Comparison of ENCODE assay signal across 8 cellular contexts in genomic region chr5:139660916-139661814, GRCh38. TPM values are rescaled to one million over a fixed set of nuclear protein-coding genes. Genes with fewer than 3 reads are reported as not detected.
DNase-seq lines count a peak whose midpoint lies in the region; ATAC-seq and TF ChIP-seq lines count a peak whose summit lies in the region.

No MANE protein-coding gene starts in this region.

- H3K4me3 Mint-ChIP-seq in activated naive CD8-positive, alpha-beta T cell treated with anti-CD3 and anti-CD28 coated beads, Interleukin-2, amount 50 U/mL, for 24 hours: no peak overlapping the region
- no peak overlapping the region for H3K4me3 Mint-ChIP-seq in activated naive CD8-positive, alpha-beta T cell treated with anti-CD3 and anti-CD28 coated beads for 36 hours
- H3K4me3 Mint-ChIP-seq in stimulated activated memory B cell treated with anti-CD40 and anti-IgM and Interleukin-4, amounts not matched to agents 10 μg/mL and 1 μg/mL and 100 μg/mL, for 72 hours: peak overlapping the region; percentile 51

- no peak for DNase-seq in activated naive CD8-positive, alpha-beta T cell treated with anti-CD3 and anti-CD28 coated beads, Interleukin-2, amount 50 U/mL, for 24 hours
- DNase-seq in activated naive CD8-positive, alpha-beta T cell treated with anti-CD3 and anti-CD28 coated beads for 36 hours: no peak
- DNase-seq in MG63 (peak; percentile 100), body of pancreas (peak; percentile 85 to 95 (median 91)), iPS-NIHi11 (ENCODE audit: low spot score) (no peak)
- DNase-seq in activated CD4-positive, CD25-positive, alpha-beta regulatory T cell (lab: John Stamatoyannopoulos, UW): no peak

- no peak for TF ChIP-seq CTCF in body of pancreas (IDR thresholded peaks at IDR 0.05)

- peak overlapping the region; percentile 94 to 98 (median 98) for H3K27ac ChIP-seq in body of pancreas
- peak overlapping the region; percentile 99 for H3K27ac ChIP-seq in layer of hippocampus (ENCODE audit: low read depth, low read length)

- ATAC-seq in activated naive CD8-positive, alpha-beta T cell treated with anti-CD3 and anti-CD28 coated beads, Interleukin-2, amount 50 U/mL, for 24 hours: peak; percentile 39
- peak; percentile 69 for ATAC-seq in body of pancreas
- ATAC-seq in stimulated activated memory B cell treated with anti-CD40 and anti-IgM and Interleukin-4, amounts not matched to agents 10 μg/mL and 1 μg/mL and 100 μg/mL, for 72 hours: peak; percentile 79

- peaks cover 53% of the 10 kb centered on the region for H3K4me1 Mint-ChIP-seq in activated naive CD8-positive, alpha-beta T cell treated with anti-CD3 and anti-CD28 coated beads, Interleukin-2, amount 50 U/mL, for 24 hours
- H3K4me1 Mint-ChIP-seq in activated naive CD8-positive, alpha-beta T cell treated with anti-CD3 and anti-CD28 coated beads for 36 hours: peaks cover 31% of the 10 kb centered on the region
- H3K4me1 Mint-ChIP-seq in stimulated activated memory B cell treated with anti-CD40 and anti-IgM and Interleukin-4, amounts not matched to agents 10 μg/mL and 1 μg/mL and 100 μg/mL, for 72 hours: peaks cover 95% of the 10 kb centered on the region

- H3K27me3 ChIP-seq in MG63 (no peaks in the 10 kb centered on the region), body of pancreas (no peaks in the 10 kb centered on the region), layer of hippocampus (ENCODE audit: control insufficient read depth, insufficient read depth, low read length) (no peaks in the 10 kb centered on the region)

- 8 to 13% methylated on average over 11 to 41 of the region's 41 CpGs for WGBS in body of pancreas, 2 donors

- H3K4me1 ChIP-seq in body of pancreas: peaks cover 99% of the 10 kb centered on the region

- peak overlapping the region; percentile 14; the same call in 1 of the 2 replicates for H3K4me3 ChIP-seq in MG63
- H3K4me3 ChIP-seq in body of pancreas: no peak overlapping the region

- peak in 2 of 3 donors; percentile 28 to 42 for TF ChIP-seq POLR2A in body of pancreas (IDR thresholded peaks at IDR 0.05)

- peaks cover 4% of the 10 kb centered on the region for H3K27me3 Mint-ChIP-seq in activated naive CD8-positive, alpha-beta T cell treated with anti-CD3 and anti-CD28 coated beads, Interleukin-2, amount 50 U/mL, for 24 hours
- H3K27me3 Mint-ChIP-seq in activated naive CD8-positive, alpha-beta T cell treated with anti-CD3 and anti-CD28 coated beads for 36 hours: peaks cover 3% of the 10 kb centered on the region
- no peaks in the 10 kb centered on the region for H3K27me3 Mint-ChIP-seq in stimulated activated memory B cell treated with anti-CD40 and anti-IgM and Interleukin-4, amounts not matched to agents 10 μg/mL and 1 μg/mL and 100 μg/mL, for 72 hours

- no peaks in the 10 kb centered on the region for H3K36me3 Mint-ChIP-seq in activated naive CD8-positive, alpha-beta T cell treated with anti-CD3 and anti-CD28 coated beads, Interleukin-2, amount 50 U/mL, for 24 hours (ENCODE audit: low read depth)
- no peaks in the 10 kb centered on the region for H3K36me3 Mint-ChIP-seq in activated naive CD8-positive, alpha-beta T cell treated with anti-CD3 and anti-CD28 coated beads for 36 hours
- H3K36me3 Mint-ChIP-seq in stimulated activated memory B cell treated with anti-CD40 and anti-IgM and Interleukin-4, amounts not matched to agents 10 μg/mL and 1 μg/mL and 100 μg/mL, for 72 hours: no peaks in the 10 kb centered on the region

- intact Hi-C loops in body of pancreas (cut with DNase I): no loop called here

- H3K36me3 ChIP-seq in MG63 (peaks cover 54% of the 10 kb centered on the region), body of pancreas (replicated peaks in 1 of 2; ENCODE audit: insufficient read depth in 1 of 2, low read depth in 2 of 2) (no peaks in the 10 kb centered on the region)

- no peaks in the 10 kb centered on the region for H3K9me3 Mint-ChIP-seq in activated naive CD8-positive, alpha-beta T cell treated with anti-CD3 and anti-CD28 coated beads, Interleukin-2, amount 50 U/mL, for 24 hours
- no peaks in the 10 kb centered on the region for H3K9me3 Mint-ChIP-seq in activated naive CD8-positive, alpha-beta T cell treated with anti-CD3 and anti-CD28 coated beads for 36 hours
- no peaks in the 10 kb centered on the region for H3K9me3 Mint-ChIP-seq in stimulated activated memory B cell treated with anti-CD40 and anti-IgM and Interleukin-4, amounts not matched to agents 10 μg/mL and 1 μg/mL and 100 μg/mL, for 72 hours

- H3K9me3 ChIP-seq in MG63: no peaks in the 10 kb centered on the region
- H3K9me3 ChIP-seq in body of pancreas: no peaks in the 10 kb centered on the region

- peak overlapping the region; percentile 56 for H3K27ac Mint-ChIP-seq in activated naive CD8-positive, alpha-beta T cell treated with anti-CD3 and anti-CD28 coated beads, Interleukin-2, amount 50 U/mL, for 24 hours
- no peak overlapping the region for H3K27ac Mint-ChIP-seq in activated naive CD8-positive, alpha-beta T cell treated with anti-CD3 and anti-CD28 coated beads for 36 hours
- peak overlapping the region; percentile 88 for H3K27ac Mint-ChIP-seq in stimulated activated memory B cell treated with anti-CD40 and anti-IgM and Interleukin-4, amounts not matched to agents 10 μg/mL and 1 μg/mL and 100 μg/mL, for 72 hours

RNA-seq across cellular contexts. Expression of gene CXXC5, which starts 13.0 kb away (rescaled TPM):
- total RNA-seq in activated naive CD8-positive, alpha-beta T cell treated with anti-CD3 and anti-CD28 coated beads for 36 hours: 1 to 10 TPM; 1.3 to 2.0 TPM
- total RNA-seq in MG63 (2014; rRNA removed; shearing (Covaris generic); ENCODE audit: low replicate concordance): 133 and 193 TPM in 2 replicates
- total RNA-seq in body of pancreas: 10 to 100 TPM; 86.6 to 87.7 TPM

Comparison
In these comparisons a context has a peak if more than half of its experiments do, and no peak if none do; other contexts are left out.
1. DNase-seq: peak in MG63 (single experiment) and body of pancreas (4 of 4); none in activated naive CD8-positive, alpha-beta T cell treated with anti-CD3 and anti-CD28 coated beads, Interleukin-2, amount 50 U/mL, for 24 hours (single experiment), activated naive CD8-positive, alpha-beta T cell treated with anti-CD3 and anti-CD28 coated beads for 36 hours (single experiment), iPS-NIHi11 (single experiment) and activated CD4-positive, CD25-positive, alpha-beta regulatory T cell (0 of 4).
2. RNA of gene CXXC5, which starts 13.0 kb away (total RNA-seq): 133 to 193 TPM in MG63 and 86.6 to 87.7 TPM in body of pancreas; 1.3 to 2.0 TPM in activated naive CD8-positive, alpha-beta T cell treated with anti-CD3 and anti-CD28 coated beads for 36 hours; every median in the first group is over 10 times any median in the second.
3. Peak in every context shown above with its lines, with median percentiles within 50 percentile points of each other: ATAC-seq.